Comparison of ENCODE assay signal across 23 cellular contexts in the genomic region with DNA sequence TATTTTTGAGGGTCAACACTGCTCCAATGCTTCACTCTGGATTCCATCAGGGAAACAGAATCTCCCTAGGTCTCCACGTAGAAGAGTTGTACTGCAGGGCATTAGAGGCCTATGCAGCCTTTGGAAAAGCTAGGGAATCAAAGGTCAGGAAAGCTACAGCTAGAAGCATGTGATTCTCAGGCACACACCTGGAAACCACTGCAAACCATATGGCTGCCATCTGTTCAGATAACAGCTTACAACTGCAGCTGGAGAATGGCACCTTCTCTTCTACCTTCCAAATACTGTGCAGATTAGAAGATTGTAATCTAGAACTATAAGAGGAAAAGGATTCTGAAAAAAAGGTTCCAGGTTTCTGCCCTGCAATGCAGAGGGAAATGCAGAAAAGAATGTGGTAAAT.
"Had no signal": no experiment of that assay in that cellular context is flagged by ENCODE, and none has a peak within 500 bp of the region (broad histone marks: within the 10 kb centered on the region; RNA-seq: fewer than 3 reads in every experiment).

No MANE protein-coding gene starts in this region.

- ATAC-seq: foreskin keratinocyte; left cardiac atrium; left ventricle myocardium superior; naive thymus-derived CD8-positive, alpha-beta T cell; psoas muscle; right lobe of liver; stimulated activated naive B cell treated with anti-CD40 and anti-IgM and Interleukin-4, amounts not matched to agents 10 μg/mL and 1 μg/mL and 100 μg/mL, for 72 hours; stimulated activated naive CD8-positive, alpha-beta T cell treated with anti-CD3 and anti-CD28 coated beads, Interleukin-15, amount 100 ng/mL, for 72 hours had no signal

- H3K9me3 ChIP-seq: neutrophil, psoas muscle, right lobe of liver, spleen, testis, tibial nerve had no signal

- H3K4me1 ChIP-seq: foreskin keratinocyte, psoas muscle, right lobe of liver, spleen, testis, tibial nerve had no signal

- H3K27ac ChIP-seq: foreskin keratinocyte, neutrophil, psoas muscle, right lobe of liver, spleen, testis, tibial nerve had no signal

- FAIRE-seq: colon, endothelial cell of umbilical vein, kidney had no signal

- H3K4me3 ChIP-seq: lung, psoas muscle, right lobe of liver, spleen, testis, tibial nerve had no signal

- H3K27me3 ChIP-seq: neutrophil, right lobe of liver, spleen, testis, tibial nerve had no signal

- DNase-seq: dermis blood vessel endothelial cell; endodermal cell; erythroblast; foreskin keratinocyte; left cardiac atrium; left ventricle myocardium superior; mesenchymal stem cell; naive thymus-derived CD8-positive, alpha-beta T cell; psoas muscle; retina; right lobe of liver; spleen; stimulated activated CD4-positive, alpha-beta T cell treated with anti-CD3 and anti-CD28 coated beads, Interleukin-2, amount 100 ng/mL, for 24 hours; stimulated activated CD4-positive, alpha-beta T cell treated with anti-CD3 and anti-CD28 coated beads, Interleukin-4, amount 100 ng/mL, for 4 hours; stimulated activated naive B cell treated with anti-CD40 and anti-IgM and Interleukin-4, amounts not matched to agents 10 μg/mL and 1 μg/mL and 100 μg/mL, for 72 hours; stimulated activated naive CD8-positive, alpha-beta T cell treated with anti-CD3 and anti-CD28 coated beads, Interleukin-15, amount 100 ng/mL, for 72 hours; testis had no signal

- H3K36me3 ChIP-seq: neutrophil, right lobe of liver, spleen, tibial nerve had no signal
